In genomic region chr18:58389745-58390144, GRCh38 we compare ENCODE assay signal across 32 cellular contexts.
"Had no signal": no experiment of that assay in that cellular context is flagged by ENCODE, and none has a peak within 500 bp of the region (broad histone marks: within the 10 kb centered on the region; RNA-seq: fewer than 3 reads in every experiment).

No MANE protein-coding gene starts in this region.

- H3K9me3 Mint-ChIP-seq: activated B cell treated with CpG ODN at 0.5 μM for 24 hours; activated CD8-positive, alpha-beta T cell treated with anti-CD3 and anti-CD28 coated beads for 36 hours; activated T-cell treated with anti-CD3 and anti-CD28 coated beads, Interleukin-2, amount 50 U/mL, for 4 hours; activated T-helper 17 cell treated with anti-CD3 and anti-CD28 coated beads, Interleukin-2, amount 50 U/mL, for 72 hours; endodermal cell; T-helper 2 cell treated with Interferon-gamma antibody and Interleukin-4, amounts not matched to agents 5 μg/mL and 100 μg/mL, for 36 hours had no signal

- H3K27me3 ChIP-seq: body of pancreas, breast epithelium, cardiac muscle cell, colonic mucosa, heart left ventricle had no signal

- H3K4me1 ChIP-seq: breast epithelium, colonic mucosa had no signal

- H3K4me3 ChIP-seq: body of pancreas, breast epithelium, cardiac muscle cell, colonic mucosa, heart left ventricle had no signal

- H3K4me1 Mint-ChIP-seq: activated B cell treated with CpG ODN at 0.5 μM for 24 hours; activated T-helper 17 cell treated with anti-CD3 and anti-CD28 coated beads, Interleukin-2, amount 50 U/mL, for 72 hours; endodermal cell had no signal

- ATAC-seq: activated CD4-positive, CD25-positive, alpha-beta regulatory T cell treated with anti-CD3 and anti-CD28 coated beads, Interleukin-2, amount 50 U/mL, for 24 hours; activated CD8-positive, alpha-beta T cell treated with anti-CD3 and anti-CD28 coated beads for 36 hours; activated T-cell treated with anti-CD3 and anti-CD28 coated beads, Interleukin-2, amount 50 U/mL, for 4 hours; activated T-helper 17 cell treated with anti-CD3 and anti-CD28 coated beads, Interleukin-2, amount 50 U/mL, for 72 hours; body of pancreas; esophagus mucosa; heart left ventricle; T-helper 17 cell had no signal

- H3K4me3 Mint-ChIP-seq: activated B cell treated with CpG ODN at 0.5 μM for 24 hours; activated CD8-positive, alpha-beta T cell treated with anti-CD3 and anti-CD28 coated beads for 36 hours; activated naive CD8-positive, alpha-beta T cell; activated T-cell treated with anti-CD3 and anti-CD28 coated beads, Interleukin-2, amount 50 U/mL, for 4 hours; activated T-helper 17 cell treated with anti-CD3 and anti-CD28 coated beads, Interleukin-2, amount 50 U/mL, for 72 hours; endodermal cell; T-helper 17 cell; T-helper 2 cell treated with Interferon-gamma antibody and Interleukin-4, amounts not matched to agents 5 μg/mL and 100 μg/mL, for 36 hours had no signal

- DNase-seq: activated B cell treated with CpG ODN at 0.5 μM for 24 hours; activated CD4-positive, alpha-beta T cell treated with anti-CD3 and anti-CD28 coated beads for 48 hours; activated CD4-positive, alpha-beta T cell treated with anti-CD3 and anti-CD28 coated beads, Interleukin-2, amount 50 U/mL, for 1 hour; activated CD4-positive, alpha-beta T cell treated with anti-CD3 and anti-CD28 coated beads, Interleukin-2, amount 50 U/mL, for 48 hours; activated CD8-positive, alpha-beta T cell treated with anti-CD3 and anti-CD28 coated beads for 36 hours; activated effector memory CD4-positive, alpha-beta T cell treated with Interleukin-2 at 50 U/mL for 16 hours; activated gamma-delta T cell treated with Interleukin-2 at 50 U/mL for 16 hours; activated naive CD4-positive, alpha-beta T cell treated with anti-CD3 and anti-CD28 coated beads, Interleukin-2, amount 50 U/mL, for 16 hours; activated naive CD4-positive, alpha-beta T cell treated with Interleukin-2 at 50 U/mL for 16 hours; activated T-cell treated with anti-CD3 and anti-CD28 coated beads, Interleukin-2, amount 50 U/mL, for 4 hours; amniotic stem cell; anterior cingulate cortex; body of pancreas; central memory CD4-positive, alpha-beta T cell; cerebellar nuclear complex; colonic mucosa; effector CD8-positive, alpha-beta T cell; foreskin fibroblast; glutamatergic neuron; heart left ventricle; T-helper 1 cell; T-helper 17 cell; T1000; WERI-Rb-1 had no signal

- H3K27ac ChIP-seq: body of pancreas, breast epithelium, colonic mucosa, WERI-Rb-1 had no signal

- H3K9me3 ChIP-seq: body of pancreas, breast epithelium, colonic mucosa, heart left ventricle had no signal

- H3K27ac Mint-ChIP-seq: activated B cell treated with CpG ODN at 0.5 μM for 24 hours; activated CD8-positive, alpha-beta T cell treated with anti-CD3 and anti-CD28 coated beads for 36 hours; activated naive CD8-positive, alpha-beta T cell; activated T-helper 17 cell treated with anti-CD3 and anti-CD28 coated beads, Interleukin-2, amount 50 U/mL, for 72 hours; endodermal cell; T-helper 17 cell; T-helper 2 cell treated with Interferon-gamma antibody and Interleukin-4, amounts not matched to agents 5 μg/mL and 100 μg/mL, for 36 hours had no signal

- H3K27me3 Mint-ChIP-seq: activated B cell treated with CpG ODN at 0.5 μM for 24 hours; activated CD8-positive, alpha-beta T cell treated with anti-CD3 and anti-CD28 coated beads for 36 hours; activated naive CD8-positive, alpha-beta T cell; activated T-helper 17 cell treated with anti-CD3 and anti-CD28 coated beads, Interleukin-2, amount 50 U/mL, for 72 hours had no signal
